21 cellular contexts compared by ENCODE assay signal in genomic region chr7:138958026-138958956, GRCh38. TPM values are rescaled to one million over a fixed set of nuclear protein-coding genes. Genes with fewer than 3 reads are reported as not detected.
A peak's percentile ranks its signal among the peaks of the same experiment; 100 is the strongest.
DNase-seq lines count a peak whose midpoint lies in the region; ATAC-seq and TF ChIP-seq lines count a peak whose summit lies in the region.
"Had no signal": no experiment of that assay in that cellular context is flagged by ENCODE, and none has a peak within 500 bp of the region (broad histone marks: within the 10 kb centered on the region; RNA-seq: fewer than 3 reads in every experiment).

No MANE protein-coding gene starts in this region.

- H3K27me3 Mint-ChIP-seq in GM23338 (ENCODE audit: insufficient read depth, low read depth, poor library complexity) = peaks cover 7% of the 10 kb centered on the region

- dilution Hi-C loops in IMR-90 (cut with HindIII; ENCODE audit: low sequenced_read_pairs, unreplicated experiment) = no loop called here

- H3K4me1 ChIP-seq in IMR-90 (ENCODE audit: control insufficient read depth, insufficient read depth, low read length) = peaks cover 3% of the 10 kb centered on the region; the same call in 1 of the 2 replicates
- H3K4me1 ChIP-seq in breast epithelium = no peaks in the 10 kb centered on the region
- H3K4me1 ChIP-seq in HAP-1 = peaks cover 11% of the 10 kb centered on the region
- H3K4me1 ChIP-seq in right cardiac atrium (ENCODE audit: control insufficient read depth, insufficient read depth, low read length) = peaks cover 3% of the 10 kb centered on the region
- H3K4me1 ChIP-seq in GM23338 (ENCODE audit: insufficient read depth) = peaks cover 23% of the 10 kb centered on the region

- 96% methylated on average over 11 of the region's 20 CpGs; no CpG with 5 or more reads in 1 of the 2 experiments for WGBS in IMR-90 (ENCODE audit: extremely low coverage in 2 of 2, insufficient read length in 1 of 2), 2 experiments
- WGBS in right cardiac atrium = 87% methylated on average over 20 of the region's 20 CpGs

- in situ Hi-C loops in IMR-90 (cut with MboI; ENCODE audit: low sequenced_read_pairs) (no loop called here), HAP-1 (cut with MboI; ENCODE audit: low sequenced_read_pairs) (no loop called here)

- H3K27ac ChIP-seq in IMR-90 (ENCODE audit: insufficient read depth, low read length) (no peak overlapping the region), breast epithelium (peak overlapping the region; percentile 70 to 79), right cardiac atrium (ENCODE audit: low read length) (no peak overlapping the region), GM23338 (ENCODE audit: low read depth) (no peak overlapping the region)
- H3K27ac ChIP-seq: hepatocyte, thoracic aorta, WERI-Rb-1 had no signal

- H2BK20ac ChIP-seq in IMR-90 (ENCODE audit: low read depth, low read length) = no peak overlapping the region

- no peaks in the 10 kb centered on the region for H3K9me2 ChIP-seq in GM23338 (ENCODE audit: insufficient read depth)

- H3K4me3 ChIP-seq in IMR-90 (ENCODE audit: insufficient read depth, low read depth, low read length) (no peak overlapping the region), breast epithelium (no peak overlapping the region), HAP-1 (no peak overlapping the region), right cardiac atrium (ENCODE audit: low read length) (no peak overlapping the region), GM23338 (no peak overlapping the region)
- H3K4me3 ChIP-seq: hepatocyte, K562, thoracic aorta had no signal

- no peak overlapping the region for H4K91ac ChIP-seq in IMR-90 (ENCODE audit: insufficient read depth, low read depth, low read length)

- H3K79me2 ChIP-seq in GM23338 (replicated peaks; ENCODE audit: insufficient read depth) = peaks cover 88% of the 10 kb centered on the region

- no peak overlapping the region for H4K8ac ChIP-seq in IMR-90 (ENCODE audit: low read depth in 2 of 2, low read length in 2 of 2)

- no peaks in the 10 kb centered on the region; the same call in 1 of the 2 replicates for H3K9me1 ChIP-seq in IMR-90 (ENCODE audit: insufficient read depth, low read length)

- H3K4me1 Mint-ChIP-seq in GM23338 = peaks cover 47% of the 10 kb centered on the region

- POLR2A ChIA-PET in IMR-90 (lab: Charles Lee; ENCODE audit: unreplicated experiment) = no interaction called here

- H3K4me3 Mint-ChIP-seq in GM23338 = no peak overlapping the region
- H3K4me3 Mint-ChIP-seq: CD8-positive, alpha-beta T cell; T-helper 17 cell had no signal

- H4K20me1 ChIP-seq in IMR-90 (ENCODE audit: insufficient read depth, low read length) = no peaks in the 10 kb centered on the region
- peaks cover 20% of the 10 kb centered on the region for H4K20me1 ChIP-seq in GM23338 (replicated peaks; ENCODE audit: insufficient read depth)

- H3K36me3 Mint-ChIP-seq in GM23338 (ENCODE audit: low read depth) = no peaks in the 10 kb centered on the region; the same call in 1 of the 3 replicates
- H3K36me3 Mint-ChIP-seq: CD8-positive, alpha-beta T cell had no signal

- CTCF ChIA-PET in IMR-90 (lab: Yijun Ruan, JAX) = no interaction called here

- no peak overlapping the region for H2BK5ac ChIP-seq in IMR-90 (ENCODE audit: low read depth, low read length, poor library complexity, severe bottlenecking)

- no peak overlapping the region for H2BK120ac ChIP-seq in IMR-90 (ENCODE audit: low read depth, low read length)

- no peak overlapping the region for H3K14ac ChIP-seq in IMR-90 (replicated peaks; ENCODE audit: low read depth, low read length)

- no peak overlapping the region for H3K9ac ChIP-seq in IMR-90 (ENCODE audit: low read depth, low read length)

- no peak for TF ChIP-seq CTCF in IMR-90 (conservative IDR thresholded peaks at IDR 0.05; ENCODE audit: low read depth, low read length)
- TF ChIP-seq CTCF in breast epithelium (IDR thresholded peaks at IDR 0.05) = no peak
- no peak for TF ChIP-seq CTCF in GM23338 (conservative IDR thresholded peaks at IDR 0.05; ENCODE audit: low read depth in 2 of 2)

- no peak overlapping the region for H3K27ac Mint-ChIP-seq in GM23338
- H3K27ac Mint-ChIP-seq: CD8-positive, alpha-beta T cell; T-helper 17 cell had no signal

- H3K56ac ChIP-seq in IMR-90 (ENCODE audit: extremely low read depth, insufficient read depth, low read length) = no peak overlapping the region

- no peak overlapping the region for H2AK9ac ChIP-seq in IMR-90 (replicated peaks; ENCODE audit: low read depth, low read length, poor library complexity)

- no peak overlapping the region for H3K4ac ChIP-seq in IMR-90 (ENCODE audit: low read depth, low read length)

- H3K4me2 ChIP-seq in IMR-90 (ENCODE audit: low read depth, low read length) (peak overlapping the region; percentile 72; the same call in 1 of the 2 replicates), GM23338 (no peak overlapping the region)
- H3K4me2 ChIP-seq: hepatocyte had no signal

- H2AFZ ChIP-seq in IMR-90 (replicated peaks; ENCODE audit: low read length, poor library complexity) = no peak overlapping the region
- no peak overlapping the region for H2AFZ ChIP-seq in GM23338
- H2AFZ ChIP-seq: hepatocyte had no signal

- H2AK5ac ChIP-seq in IMR-90 (ENCODE audit: low read depth, low read length) = no peak overlapping the region

- no peaks in the 10 kb centered on the region; the same call in 2 of the 3 replicates for H3K9me3 Mint-ChIP-seq in GM23338

- no TSS peak for BruUV-seq in IMR-90 (replicated peaks; lab: Mats Ljungman, UMichigan)

- intact Hi-C loops in IMR-90 (cut with micrococcal nuclease) (no loop called here), breast epithelium (cut with DNase I; ENCODE audit: low total_unique reads) (no loop called here), right cardiac atrium (cut with DNase I) (no loop called here)

- TF ChIP-seq POLR2A in IMR-90 (IDR thresholded peaks at IDR 0.05; ENCODE audit: low read depth, low read length) (no peak), breast epithelium (IDR thresholded peaks at IDR 0.05) (no peak)

- no peak overlapping the region for H4K5ac ChIP-seq in IMR-90 (ENCODE audit: low read depth, low read length)

- peak; percentile 49 for ATAC-seq in IMR-90 (ENCODE audit: low read depth)
- ATAC-seq in right cardiac atrium = no peak
- ATAC-seq in GM23338 = no peak
- ATAC-seq: CD8-positive, alpha-beta T cell; K562; T-helper 17 cell had no signal

- DNase-seq in IMR-90 (peak; percentile 47), breast epithelium (ENCODE audit: low spot score in 2 of 2) (no peak), iris pigment epithelial cell (ENCODE audit: low read depth) (peak; percentile 73), putamen (ENCODE audit: low spot score) (peak; percentile 64), HAP-1 (ENCODE audit: low spot score in 2 of 2) (no peak), right cardiac atrium (no peak), GM23338 (ENCODE audit: low spot score) (no peak), NCI-H187 treated with DMSO at 0.1 percent for 48 hours (lab: John Stamatoyannopoulos, UW) (no peak)
- DNase-seq: activated gamma-delta T cell treated with Interleukin-2 at 50 U/mL for 16 hours; activated T-cell treated with anti-CD3 and anti-CD28 coated beads for 4 hours; CD8-positive, alpha-beta T cell; NCI-H1048; NCI-H2029 treated with DMSO at 0.1 percent for 48 hours; NCI-H510A; SIG-M5; stimulated activated CD4-positive, alpha-beta T cell treated with anti-CD3 and anti-CD28 coated beads, Interleukin-15, amount 100 ng/mL, for 24 hours; T-helper 17 cell; WERI-Rb-1 had no signal

- H3K9me3 ChIP-seq in IMR-90 (ENCODE audit: control insufficient read depth, insufficient read depth, low read length) (no peaks in the 10 kb centered on the region), breast epithelium (no peaks in the 10 kb centered on the region), HAP-1 (no peaks in the 10 kb centered on the region), right cardiac atrium (ENCODE audit: control insufficient read depth, low read length) (no peaks in the 10 kb centered on the region)
- H3K9me3 ChIP-seq: thoracic aorta had no signal

- H3K36me3 ChIP-seq in IMR-90 (ENCODE audit: control insufficient read depth, insufficient read depth, low read length) (no peaks in the 10 kb centered on the region), breast epithelium (no peaks in the 10 kb centered on the region), HAP-1 (replicated peaks) (no peaks in the 10 kb centered on the region), GM23338 (ENCODE audit: insufficient read depth) (no peaks in the 10 kb centered on the region)
- H3K36me3 ChIP-seq: thoracic aorta, WERI-Rb-1 had no signal

- H3K27me3 ChIP-seq in IMR-90 (ENCODE audit: control insufficient read depth, insufficient read depth, low read length) (no peaks in the 10 kb centered on the region), breast epithelium (no peaks in the 10 kb centered on the region), HAP-1 (ENCODE audit: low read depth) (no peaks in the 10 kb centered on the region), right cardiac atrium (ENCODE audit: control insufficient read depth, insufficient read depth) (no peaks in the 10 kb centered on the region), GM23338 (ENCODE audit: insufficient read depth) (no peaks in the 10 kb centered on the region)
- H3K27me3 ChIP-seq: hepatocyte had no signal

- H3F3A ChIP-seq in GM23338 (replicated peaks; ENCODE audit: low read depth) = no peaks in the 10 kb centered on the region

- H3K18ac ChIP-seq in IMR-90 (ENCODE audit: low read depth, low read length) = no peak overlapping the region

- no peak for TF ChIP-seq RAD21 in IMR-90 (IDR thresholded peaks at IDR 0.05; ENCODE audit: low read length)

- peaks cover 11 to 18% of the 10 kb centered on the region in 2 experiments; a peak in 3 of 4 replicates for H3K79me1 ChIP-seq in IMR-90 (ENCODE audit: low read depth in 1 of 2, low read length in 2 of 2)

- H2BK15ac ChIP-seq in IMR-90 (ENCODE audit: low read depth, low read length) = no peak overlapping the region

- H3K23ac ChIP-seq in IMR-90 (ENCODE audit: low read depth, low read length) = no peak overlapping the region

TF ChIP-seq in GM23338, 12 proteins besides CTCF, POLR2A, EP300 and RAD21 (continues in another document):
- no peak for TF ChIP-seq STAT1 (IDR thresholded peaks at IDR 0.05; ENCODE audit: unreplicated experiment)

RNA-seq across cellular contexts. Expression of gene KIAA1549, which starts 22.9 kb away (rescaled TPM):
- total RNA-seq in IMR-90 (2012; rRNA removed) = 1.1 and 1.3 TPM in 2 replicates
- polyA plus RNA-seq in IMR-90 (2012; rRNA removed) = 3.2 and 3.3 TPM in 2 replicates
- polyA plus RNA-seq in IMR-90 (2012; cell fraction: cytosol; rRNA removed) = 1.6 and 2.4 TPM in 2 replicates
- polyA plus RNA-seq in IMR-90 (2012; cell fraction: nucleus; rRNA removed; ENCODE audit: low replicate concordance) = 3.0 and 3.1 TPM in 2 replicates
- total RNA-seq in breast epithelium = 1 to 10 TPM; 1.8 to 3.9 (median 2.8) TPM
- 1 to 10 TPM in 3 of 4 donors, under 1 TPM in 1; 0.86 to 1.9 (median 1.6) TPM for total RNA-seq in right cardiac atrium
- 0.52 TPM for polyA plus RNA-seq in right cardiac atrium
- total RNA-seq in GM23338 (2014; rRNA removed; shearing (Covaris generic)) = 11.6 and 13.5 TPM in 2 replicates
- polyA plus RNA-seq in GM23338 (2016; fragmentation: Nextera tagmentation; extraction: Ambion mirVana) = 3.6 TPM in 2 replicates

Comparison
In these comparisons a context has a peak if more than half of its experiments do, and no peak if none do; other contexts are left out.
1. DNase-seq: peak in IMR-90 (single experiment), iris pigment epithelial cell (single experiment) and putamen (single experiment); none in breast epithelium (0 of 2), HAP-1 (0 of 2), right cardiac atrium (0 of 3), GM23338 (single experiment) and NCI-H187 treated with DMSO at 0.1 percent for 48 hours (single experiment).
2. H3K27ac ChIP-seq: peak in breast epithelium (2 of 2); none in IMR-90 (single experiment), right cardiac atrium (single experiment) and GM23338 (single experiment).